In the genomic region with DNA sequence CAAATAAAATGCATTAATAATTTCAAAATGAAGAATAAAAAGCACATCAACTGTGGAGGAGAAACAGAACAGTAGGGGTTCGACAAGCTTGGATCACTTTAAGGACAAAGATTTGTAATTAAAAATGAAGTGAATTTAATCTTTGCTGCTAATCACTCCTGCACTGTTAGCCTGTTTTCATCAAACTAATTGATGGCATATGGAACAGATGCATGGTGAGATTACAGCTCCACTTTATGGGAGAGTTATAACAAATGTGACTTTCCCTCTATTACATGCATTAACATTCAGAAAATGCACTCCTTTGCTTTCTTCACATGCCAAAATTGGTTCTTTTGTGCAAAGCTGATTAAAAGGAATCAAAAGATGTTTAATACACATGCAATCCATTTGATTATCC, we compare ENCODE assay signal across 25 cellular contexts.
"Had no signal": no experiment of that assay in that cellular context is flagged by ENCODE, and none has a peak within 500 bp of the region (broad histone marks: within the 10 kb centered on the region; RNA-seq: fewer than 3 reads in every experiment).

No MANE protein-coding gene starts in this region.

- H3K36me3 ChIP-seq: colonic mucosa, gastrocnemius medialis, left lung, prostate gland, sigmoid colon, thoracic aorta, tibial nerve, upper lobe of left lung had no signal

- DNase-seq: colonic mucosa; effector CD8-positive, alpha-beta T cell; endodermal cell; foreskin fibroblast; gastrocnemius medialis; head of caudate nucleus; left cardiac atrium; left lung; mammary epithelial cell; naive thymus-derived CD8-positive, alpha-beta T cell; nephron progenitor cell; nucleus accumbens; right cardiac atrium; sigmoid colon; stimulated activated CD4-positive, alpha-beta T cell treated with anti-CD3 and anti-CD28 coated beads, Interleukin-2, amount 100 ng/mL, for 24 hours; stimulated activated CD4-positive, alpha-beta T cell treated with anti-CD3 and anti-CD28 coated beads, Interleukin-4, amount 100 ng/mL, for 4 hours; stimulated activated naive CD8-positive, alpha-beta T cell treated with anti-CD3 and anti-CD28 coated beads, Interleukin-15, Interleukin-2, amounts not matched to agents 100 U/mL and 50 U/mL, for 24 hours; substantia nigra; upper lobe of left lung had no signal

- H3K27me3 ChIP-seq: colonic mucosa, gastrocnemius medialis, left lung, sigmoid colon, tibial nerve, upper lobe of left lung had no signal

- H3K4me3 ChIP-seq: colonic mucosa, gastrocnemius medialis, left lung, prostate gland, sigmoid colon, thoracic aorta, tibial nerve, upper lobe of left lung had no signal

- H3K9me3 ChIP-seq: colonic mucosa, gastrocnemius medialis, left lung, prostate gland, thoracic aorta, tibial nerve, upper lobe of left lung had no signal

- FAIRE-seq: islet of Langerhans, urothelium cell line had no signal

- H3K27ac ChIP-seq: colonic mucosa, epithelial cell of prostate, gastrocnemius medialis, left lung, prostate gland, sigmoid colon, thoracic aorta, tibial nerve, upper lobe of left lung had no signal

- H3K4me1 ChIP-seq: colonic mucosa, gastrocnemius medialis, left lung, prostate gland, sigmoid colon, tibial nerve, upper lobe of left lung had no signal
